In the genomic region with DNA sequence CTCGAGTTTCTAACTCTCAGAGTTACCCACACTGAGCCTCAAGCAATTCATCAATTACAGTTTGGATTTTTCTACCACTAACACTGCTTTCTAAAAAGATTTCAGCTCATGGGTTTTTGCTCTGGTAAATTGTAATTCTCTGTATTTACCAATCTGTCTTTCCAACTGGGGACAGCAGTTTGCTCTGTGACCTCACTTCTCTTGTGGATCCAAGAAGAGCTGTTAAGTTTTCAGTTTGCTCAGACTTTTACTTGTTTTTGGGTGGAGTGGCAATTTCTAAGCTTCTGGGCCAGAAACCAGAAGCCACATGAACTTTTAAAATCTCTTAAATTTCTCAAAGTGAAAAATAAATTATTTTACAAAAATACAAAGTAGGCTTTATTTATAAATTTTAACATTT, we compare ENCODE assay signal across 18 cellular contexts.
"Had no signal": no experiment of that assay in that cellular context is flagged by ENCODE, and none has a peak within 500 bp of the region (broad histone marks: within the 10 kb centered on the region; RNA-seq: fewer than 3 reads in every experiment).

No MANE protein-coding gene starts in this region.

- H3K4me3 ChIP-seq: dorsolateral prefrontal cortex, esophagus squamous epithelium, hepatocyte, mucosa of descending colon, ovary, suprapubic skin, thyroid gland had no signal

- DNase-seq: cortex of kidney; dorsolateral prefrontal cortex; effector memory CD4-positive, alpha-beta T cell; esophagus squamous epithelium; foreskin keratinocyte; left colon; mucosa of descending colon; naive thymus-derived CD8-positive, alpha-beta T cell; ovary; right cardiac atrium; stimulated activated CD4-positive, alpha-beta T cell treated with anti-CD3 and anti-CD28 coated beads, Interleukin-4, amount 100 ng/mL, for 1 hour; stimulated activated CD8-positive, alpha-beta memory T cell treated with anti-CD3 and anti-CD28 coated beads, Interleukin-4, amount 100 ng/mL, for 48 hours; stimulated activated naive CD8-positive, alpha-beta T cell treated with anti-CD3 and anti-CD28 coated beads, Interleukin-15, Interleukin-2, amounts not matched to agents 100 U/mL and 50 U/mL, for 24 hours; thyroid gland had no signal

- H3K4me2 ChIP-seq: hepatocyte had no signal

- H3K27me3 ChIP-seq: esophagus squamous epithelium, foreskin keratinocyte, hepatocyte, ovary, suprapubic skin, thyroid gland had no signal

- H3K79me2 ChIP-seq: hepatocyte had no signal

- H3K36me3 ChIP-seq: esophagus squamous epithelium, ovary, suprapubic skin, thyroid gland had no signal

- ATAC-seq: foreskin keratinocyte; left colon; mucosa of descending colon; naive thymus-derived CD8-positive, alpha-beta T cell; right cardiac atrium; stimulated activated effector memory CD8-positive, alpha-beta T cell treated with anti-CD3 and anti-CD28 coated beads, Interleukin-12 subunit alpha, Interleukin-12 subunit beta, amount 100 ng/mL, for 72 hours; stimulated activated naive CD8-positive, alpha-beta T cell treated with anti-CD3 and anti-CD28 coated beads, Interleukin-15, Interleukin-2, amounts not matched to agents 100 U/mL and 50 U/mL, for 24 hours had no signal

- H2AFZ ChIP-seq: hepatocyte had no signal

- H3K4me1 ChIP-seq: esophagus squamous epithelium, foreskin keratinocyte, suprapubic skin had no signal

- H3K9me3 ChIP-seq: esophagus squamous epithelium, mucosa of descending colon, ovary, suprapubic skin, thyroid gland had no signal

- H3K27ac ChIP-seq: dorsolateral prefrontal cortex, epithelial cell of prostate, esophagus squamous epithelium, foreskin keratinocyte, hepatocyte, ovary, suprapubic skin, thyroid gland had no signal
